ENCODE assay signal across 8 cellular contexts in genomic region chr3:4290272-4290893, GRCh38. TPM values are rescaled to one million over a fixed set of nuclear protein-coding genes. Genes with fewer than 3 reads are reported as not detected.
DNase-seq lines count a peak whose midpoint lies in the region; ATAC-seq, FAIRE-seq and TF ChIP-seq lines count a peak whose summit lies in the region.

No MANE protein-coding gene starts in this region.

- H3K4me2 ChIP-seq in A549 (no peak overlapping the region), MM.1S (ENCODE audit: low read depth, low read length) (no peak overlapping the region)

- H3K9me3 ChIP-seq in A549 = no peaks in the 10 kb centered on the region
- H3K9me3 ChIP-seq in MM.1S (replicated peaks; ENCODE audit: insufficient read depth, low read length) = no peaks in the 10 kb centered on the region
- H3K9me3 ChIP-seq in prostate gland = no peaks in the 10 kb centered on the region

- no peaks in the 10 kb centered on the region for H3K9me2 ChIP-seq in MM.1S (replicated peaks; ENCODE audit: insufficient read depth, low read length)

- H3K36me3 ChIP-seq in MM.1S (replicated peaks; ENCODE audit: insufficient read depth, low read length) (no peaks in the 10 kb centered on the region), prostate gland (no peaks in the 10 kb centered on the region)

- TF ChIP-seq RAD21 in A549 (conservative IDR thresholded peaks at IDR 0.05 in 1 of 2, IDR thresholded peaks at IDR 0.05 in 1 of 2) = peak; percentile 75 to 77

- WGBS in A549 (ENCODE audit: missing lambda C conversion rate) = under 1% methylated on average over 5 of the region's 5 CpGs
- 3% methylated on average over 5 of the region's 5 CpGs for WGBS in prostate gland

- no peak overlapping the region for H2AFZ ChIP-seq in MM.1S (ENCODE audit: low read length)

- FAIRE-seq in A549 (lab: Jason Lieb, UNC) (no peak), H54 (lab: Jason Lieb, UNC) (peak; percentile 96)

- CTCF ChIA-PET in A549 (lab: Yijun Ruan, JAX) = interaction anchor here (1.0 to 2.7 kb wide), 4 partner anchors 9 to 1090 kb away, joined by 4 to 27 read pairs (median 8); no protein-coding TSS in a partner anchor

- no peaks in the 10 kb centered on the region for H3K79me2 ChIP-seq in MM.1S (ENCODE audit: low read length)

- POLR2A ChIA-PET in A549 (lab: Yijun Ruan, JAX) = no interaction called here

- no peaks in the 10 kb centered on the region for H3K4me1 ChIP-seq in A549
- H3K4me1 ChIP-seq in MM.1S (ENCODE audit: low read length) = no peaks in the 10 kb centered on the region
- H3K4me1 ChIP-seq in foreskin keratinocyte = no peaks in the 10 kb centered on the region
- no peaks in the 10 kb centered on the region for H3K4me1 ChIP-seq in prostate gland (replicated peaks)

- H3K27me3 ChIP-seq in MM.1S (replicated peaks; ENCODE audit: insufficient read depth, low read length) = no peaks in the 10 kb centered on the region
- H3K27me3 ChIP-seq in foreskin keratinocyte = no peaks in the 10 kb centered on the region
- H3K27me3 ChIP-seq in prostate gland (replicated peaks; ENCODE audit: insufficient read depth) = no peaks in the 10 kb centered on the region

- H3K27ac ChIP-seq in A549 (no peak overlapping the region), MM.1S (ENCODE audit: low read length) (no peak overlapping the region), foreskin keratinocyte (no peak overlapping the region), prostate gland (no peak overlapping the region)

- TF ChIP-seq POLR2A in A549 (IDR thresholded peaks at IDR 0.05; ENCODE audit: low read length) (no peak), H54 (IDR thresholded peaks at IDR 0.05; ENCODE audit: low read depth, low read length) (no peak), prostate gland (IDR thresholded peaks at IDR 0.05) (no peak)

- intact Hi-C loops in prostate gland (cut with DNase I) = loop anchor here (5.0 kb wide), 1 partner anchor 1093 kb away; no protein-coding TSS in a partner anchor

- H4K20me1 ChIP-seq in MM.1S (ENCODE audit: insufficient read depth, low read length) = no peaks in the 10 kb centered on the region

- H3K4me3 ChIP-seq in A549 (no peak overlapping the region), MM.1S (ENCODE audit: low read length) (no peak overlapping the region), prostate gland (no peak overlapping the region)

- ATAC-seq in A549 = peak; percentile 61 to 75; a peak in 4 of 6 replicates
- peak; percentile 78 for ATAC-seq in foreskin keratinocyte

- DNase-seq in A549 (ENCODE audit: low read depth in 1 of 2, low spot score in 1 of 2) = peak; percentile 16 to 48
- DNase-seq in EH (ENCODE audit: low read depth) = peak; percentile 47
- no peak for DNase-seq in H54 (ENCODE audit: insufficient read length, low spot score)
- peak; percentile 49 for DNase-seq in MM.1S
- DNase-seq in activated CD4-positive, alpha-beta T cell treated with anti-CD3 and anti-CD28 coated beads, Interleukin-2, amount 50 U/mL, for 1 hour = peak; percentile 18
- DNase-seq in foreskin keratinocyte = peak in 1 of 2 donors; percentile 30
- DNase-seq in prostate gland (ENCODE audit: low spot score) = no peak
- no peak for DNase-seq in occipital lobe (lab: John Stamatoyannopoulos, UW)

- H3K9ac ChIP-seq in MM.1S (ENCODE audit: low read length) = no peak overlapping the region

- H3F3A ChIP-seq in MM.1S (ENCODE audit: insufficient read depth, low read length) = no peaks in the 10 kb centered on the region

- no peak for TF ChIP-seq EP300 in A549 (IDR thresholded peaks at IDR 0.05)

- TF ChIP-seq CTCF in A549 (IDR thresholded peaks at IDR 0.05) = peak; percentile 77
- peak; percentile 89 for TF ChIP-seq CTCF in MM.1S (IDR thresholded peaks at IDR 0.05; ENCODE audit: low read length)
- TF ChIP-seq CTCF in foreskin keratinocyte (conservative IDR thresholded peaks at IDR 0.05) = peak; percentile 83
- TF ChIP-seq CTCF in prostate gland (IDR thresholded peaks at IDR 0.05) = peak; percentile 69 to 88 (median 82)

TF ChIP-seq in A549, 52 proteins besides CTCF, POLR2A, EP300 and RAD21:
- TF ChIP-seq SMC3 (IDR thresholded peaks at IDR 0.05) = peak; percentile 61
- TF ChIP-seq, protein P1, sequence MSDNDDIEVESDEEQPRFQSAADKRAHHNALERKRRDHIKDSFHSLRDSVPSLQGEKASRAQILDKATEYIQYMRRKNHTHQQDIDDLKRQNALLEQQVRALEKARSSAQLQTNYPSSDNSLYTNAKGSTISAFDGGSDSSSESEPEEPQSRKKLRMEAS (IDR thresholded peaks at IDR 0.05) = no peak
- TF ChIP-seq HOXB13 (CRISPR knock-in tag; IDR thresholded peaks at IDR 0.05; ENCODE audit: low read depth) = no peak
- TF ChIP-seq RCOR1 (IDR thresholded peaks at IDR 0.05; ENCODE audit: low read depth, low read length) = no peak

RNA-seq across cellular contexts. Expression of gene SETMAR, which starts 12.8 kb away (rescaled TPM):
- polyA plus RNA-seq in A549 (2011; rRNA removed) = 12.3 and 12.5 TPM in 2 replicates
- 5.7 TPM in 2 replicates for polyA plus RNA-seq in A549 (2012; cell fraction: cytosol; rRNA removed)
- 4.2 and 6.4 TPM in 2 replicates for polyA plus RNA-seq in A549 (2012; cell fraction: nucleus; rRNA removed)
- 7.2 to 8.5 TPM (median 7.3 TPM) in 3 replicates for polyA plus RNA-seq in A549 (2017; fragmentation: RNase III; extraction: RNeasy Plus Mini Kit Qiagen cat#74134 plus additional on column Dnase treatment)
- 12.6 and 13.4 TPM in 2 replicates for polyA minus RNA-seq in A549 (2011; rRNA and poly(A)+ RNA removed)
- 9.8 and 11.5 TPM in 2 replicates for total RNA-seq in foreskin keratinocyte
- 8.3 and 9.3 TPM in 2 replicates for polyA plus RNA-seq in foreskin keratinocyte
- 10 to 100 TPM; 39.8 to 42.8 TPM for total RNA-seq in prostate gland
- total RNA-seq in occipital lobe = 41.5 TPM

Comparison
In these comparisons a context has a peak if more than half of its experiments do, and no peak if none do; other contexts are left out.
1. DNase-seq: peak in A549 (2 of 2), EH (single experiment), MM.1S (single experiment) and activated CD4-positive, alpha-beta T cell treated with anti-CD3 and anti-CD28 coated beads, Interleukin-2, amount 50 U/mL, for 1 hour (single experiment); none in H54 (single experiment), prostate gland (single experiment) and occipital lobe (single experiment).
2. Peak in every context shown above with its lines, with median percentiles within 50 percentile points of each other: CTCF ChIP-seq.